ENCODE assay signal across 17 cellular contexts in genomic region chr6:89386917-89387491, GRCh38. TPM values are rescaled to one million over a fixed set of nuclear protein-coding genes. Genes with fewer than 3 reads are reported as not detected.
DNase-seq lines count a peak whose midpoint lies in the region; ATAC-seq and TF ChIP-seq lines count a peak whose summit lies in the region.
"Had no signal": no experiment of that assay in that cellular context is flagged by ENCODE, and none has a peak within 500 bp of the region (broad histone marks: within the 10 kb centered on the region; RNA-seq: fewer than 3 reads in every experiment).

No MANE protein-coding gene starts in this region.

- POLR2A ChIA-PET in PC-3 (lab: Charles Lee; ENCODE audit: unreplicated experiment) = no interaction called here

- no peak overlapping the region for H3K9ac ChIP-seq in PC-3 (ENCODE audit: low read length)
- H3K9ac ChIP-seq: parathyroid adenoma had no signal

- H2AFZ ChIP-seq in PC-3 (ENCODE audit: low read length) = no peak overlapping the region
- H2AFZ ChIP-seq: parathyroid adenoma had no signal

- no peaks in the 10 kb centered on the region for H3K9me3 ChIP-seq in PC-3 (ENCODE audit: low read length)
- H3K9me3 ChIP-seq in uterus = no peaks in the 10 kb centered on the region

- DNase-seq in pons (ENCODE audit: low spot score) (peak; percentile 61), dorsolateral prefrontal cortex (no peak), NCI-H748 treated with DMSO at 0.1 percent for 48 hours (lab: John Stamatoyannopoulos, UW) (no peak), PC-3 (no peak), uterus (no peak)
- DNase-seq: activated CD4-positive, CD25-positive, alpha-beta regulatory T cell; activated T-cell treated with anti-CD3 and anti-CD28 coated beads, Interleukin-2, amount 50 U/mL, for 72 hours; hypothalamus; mammary epithelial cell; NCI-H524; SHP77 treated with DMSO at 0.1 percent for 48 hours; stimulated activated CD4-positive, alpha-beta T cell treated with anti-CD3 and anti-CD28 coated beads, Interleukin-2, amount 100 ng/mL, for 24 hours; stimulated activated naive CD8-positive, alpha-beta T cell treated with anti-CD3 and anti-CD28 coated beads, Interleukin-15, Interleukin-2, amounts not matched to agents 100 U/mL and 50 U/mL, for 24 hours had no signal

- H3K79me2 ChIP-seq in PC-3 (ENCODE audit: low read length) = no peaks in the 10 kb centered on the region

- peaks cover 10% of the 10 kb centered on the region for H3K4me1 ChIP-seq in PC-3 (ENCODE audit: insufficient read depth, low read length)
- no peaks in the 10 kb centered on the region for H3K4me1 ChIP-seq in uterus
- H3K4me1 ChIP-seq: parathyroid adenoma had no signal

- CTCF ChIA-PET in PC-3 (lab: Charles Lee) = no interaction called here

- TF ChIP-seq CTCF in dorsolateral prefrontal cortex (IDR thresholded peaks at IDR 0.05 in 54 of 56, conservative IDR thresholded peaks at IDR 0.05 in 2 of 56; ENCODE audit: low read depth in 1 of 56, partially characterized antibody in 56 of 56) (no peak), PC-3 (conservative IDR thresholded peaks at IDR 0.05; ENCODE audit: low read depth, low read length) (no peak), uterus (IDR thresholded peaks at IDR 0.05) (no peak)

- H3K4me3 ChIP-seq in dorsolateral prefrontal cortex = peak overlapping the region in 1 of 59 donors; percentile 9
- H3K4me3 ChIP-seq in PC-3 (ENCODE audit: low read length) = no peak overlapping the region
- no peak overlapping the region for H3K4me3 ChIP-seq in uterus

- TF ChIP-seq POLR2A in uterus (IDR thresholded peaks at IDR 0.05) = no peak

- H3K9me2 ChIP-seq in PC-3 (replicated peaks; ENCODE audit: low read length) = no peaks in the 10 kb centered on the region

- BruUV-seq in PC-3 (replicated peaks; lab: Mats Ljungman, UMichigan) = no TSS peak

- no peaks in the 10 kb centered on the region for H3F3A ChIP-seq in PC-3 (ENCODE audit: low read length, unreplicated experiment)

- H3K27ac ChIP-seq in dorsolateral prefrontal cortex (peak overlapping the region in 22 of 59 donors; percentile 3 to 77 (median 42)), PC-3 (ENCODE audit: low read length) (no peak overlapping the region), uterus (no peak overlapping the region)
- H3K27ac ChIP-seq: parathyroid adenoma had no signal

- H3K4me2 ChIP-seq in PC-3 (ENCODE audit: low read length) = no peak overlapping the region

- intact Hi-C loops in dorsolateral prefrontal cortex (cut with DNase I) = no loop called here
- intact Hi-C loops in PC-3 (cut with micrococcal nuclease) = no loop called here
- intact Hi-C loops in uterus (cut with DNase I; ENCODE audit: low total_unique reads) = no loop called here

- no peaks in the 10 kb centered on the region for H3K36me3 ChIP-seq in PC-3 (ENCODE audit: low read depth, low read length)
- no peaks in the 10 kb centered on the region for H3K36me3 ChIP-seq in uterus

- ATAC-seq in GM19324 (IDR thresholded peaks at IDR 0.05; ENCODE audit: low FRiP score, unreplicated experiment) (peak; percentile 14), HG02588 (IDR thresholded peaks at IDR 0.05; ENCODE audit: unreplicated experiment) (peak; percentile 21), HG03175 (IDR thresholded peaks at IDR 0.05; ENCODE audit: unreplicated experiment) (peak; percentile 5), PC-3 (no peak)
- ATAC-seq: activated T-cell treated with anti-CD3 and anti-CD28 coated beads, Interleukin-2, amount 50 U/mL, for 72 hours had no signal

- H3K27me3 ChIP-seq in dorsolateral prefrontal cortex (no peaks in the 10 kb centered on the region), PC-3 (ENCODE audit: low read length) (no peaks in the 10 kb centered on the region), uterus (no peaks in the 10 kb centered on the region)

- H4K20me1 ChIP-seq in PC-3 (ENCODE audit: low read length) = no peaks in the 10 kb centered on the region

RNA-seq across cellular contexts. Expression of gene RRAGD, which starts 25.1 kb away (rescaled TPM):
- total RNA-seq in dorsolateral prefrontal cortex = 10 to 100 TPM; 31.7 to 65.1 (median 45.2) TPM
- 0.35 and 0.62 TPM in 2 replicates for total RNA-seq in PC-3 (2014; rRNA removed)
- 1 to 10 TPM in 3 of 4 donors, under 1 TPM in 1; 0.26 to 6.5 (median 3.6) TPM for total RNA-seq in uterus

RNA-seq across cellular contexts. Expression of gene UBE2J1, which starts 34.5 kb away (rescaled TPM):
- total RNA-seq in dorsolateral prefrontal cortex (10 to 100 TPM; 16.6 to 28.5 (median 23.0) TPM), PC-3 (2014; rRNA removed) (22.4 and 23.2 TPM in 2 replicates), uterus (10 to 100 TPM; 13.1 to 55.2 (median 41.0) TPM)

RNA-seq across cellular contexts. Expression of gene ANKRD6, which starts 45.9 kb away (rescaled TPM):
- total RNA-seq in dorsolateral prefrontal cortex (10 to 100 TPM; 14.2 to 73.6 (median 37.4) TPM), PC-3 (2014; rRNA removed) (5.6 and 6.9 TPM in 2 replicates), uterus (10 to 100 TPM in 3 of 4 donors, 1 to 10 TPM in 1; 6.7 to 32.6 (median 24.5) TPM)

Comparison
In these comparisons a context has a peak if more than half of its experiments do, and no peak if none do; other contexts are left out.
1. RNA of gene RRAGD, which starts 25.1 kb away (total RNA-seq): 31.7 to 65.1 TPM in dorsolateral prefrontal cortex; 0.26 to 6.5 TPM in uterus and 0.35 to 0.62 TPM in PC-3; every median in the first group is over 4 times any median in the second.